Comparison of ENCODE assay signal across 1 cellular context in the genomic region with DNA sequence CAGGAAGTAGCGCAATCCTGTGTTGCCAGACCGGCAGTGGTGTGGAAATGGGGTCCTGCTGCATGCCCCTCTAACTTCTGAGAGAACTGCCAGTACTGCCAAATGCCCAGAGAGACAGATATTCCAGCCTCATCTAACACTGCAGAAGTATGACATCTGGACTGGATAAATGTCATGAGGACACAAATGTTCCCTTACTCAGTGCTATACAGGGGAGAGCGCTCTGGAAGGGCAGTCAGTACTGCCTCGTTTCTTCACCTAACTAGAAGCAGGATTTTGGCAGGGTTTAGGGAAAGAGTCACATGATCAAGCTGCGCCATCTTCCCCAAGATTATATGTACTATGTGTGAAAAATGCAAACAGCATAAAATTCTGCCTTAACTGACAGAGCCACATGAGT.
TF ChIP-seq lines count a peak whose summit lies in the region.

No MANE protein-coding gene starts in this region.

TF ChIP-seq in WTC11, 78 proteins besides CTCF, POLR2A, EP300 and RAD21 (continued from another document):
- TF ChIP-seq, protein P1, sequence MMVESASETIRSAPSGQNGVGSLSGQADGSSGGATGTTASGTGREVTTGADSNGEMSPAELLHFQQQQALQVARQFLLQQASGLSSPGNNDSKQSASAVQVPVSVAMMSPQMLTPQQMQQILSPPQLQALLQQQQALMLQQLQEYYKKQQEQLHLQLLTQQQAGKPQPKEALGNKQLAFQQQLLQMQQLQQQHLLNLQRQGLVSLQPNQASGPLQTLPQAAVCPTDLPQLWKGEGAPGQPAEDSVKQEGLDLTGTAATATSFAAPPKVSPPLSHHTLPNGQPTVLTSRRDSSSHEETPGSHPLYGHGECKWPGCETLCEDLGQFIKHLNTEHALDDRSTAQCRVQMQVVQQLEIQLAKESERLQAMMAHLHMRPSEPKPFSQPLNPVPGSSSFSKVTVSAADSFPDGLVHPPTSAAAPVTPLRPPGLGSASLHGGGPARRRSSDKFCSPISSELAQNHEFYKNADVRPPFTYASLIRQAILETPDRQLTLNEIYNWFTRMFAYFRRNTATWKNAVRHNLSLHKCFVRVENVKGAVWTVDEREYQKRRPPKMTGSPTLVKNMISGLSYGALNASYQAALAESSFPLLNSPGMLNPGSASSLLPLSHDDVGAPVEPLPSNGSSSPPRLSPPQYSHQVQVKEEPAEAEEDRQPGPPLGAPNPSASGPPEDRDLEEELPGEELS (CRISPR knock-in tag; IDR thresholded peaks at IDR 0.05), result no peak
- TF ChIP-seq, protein P2, sequence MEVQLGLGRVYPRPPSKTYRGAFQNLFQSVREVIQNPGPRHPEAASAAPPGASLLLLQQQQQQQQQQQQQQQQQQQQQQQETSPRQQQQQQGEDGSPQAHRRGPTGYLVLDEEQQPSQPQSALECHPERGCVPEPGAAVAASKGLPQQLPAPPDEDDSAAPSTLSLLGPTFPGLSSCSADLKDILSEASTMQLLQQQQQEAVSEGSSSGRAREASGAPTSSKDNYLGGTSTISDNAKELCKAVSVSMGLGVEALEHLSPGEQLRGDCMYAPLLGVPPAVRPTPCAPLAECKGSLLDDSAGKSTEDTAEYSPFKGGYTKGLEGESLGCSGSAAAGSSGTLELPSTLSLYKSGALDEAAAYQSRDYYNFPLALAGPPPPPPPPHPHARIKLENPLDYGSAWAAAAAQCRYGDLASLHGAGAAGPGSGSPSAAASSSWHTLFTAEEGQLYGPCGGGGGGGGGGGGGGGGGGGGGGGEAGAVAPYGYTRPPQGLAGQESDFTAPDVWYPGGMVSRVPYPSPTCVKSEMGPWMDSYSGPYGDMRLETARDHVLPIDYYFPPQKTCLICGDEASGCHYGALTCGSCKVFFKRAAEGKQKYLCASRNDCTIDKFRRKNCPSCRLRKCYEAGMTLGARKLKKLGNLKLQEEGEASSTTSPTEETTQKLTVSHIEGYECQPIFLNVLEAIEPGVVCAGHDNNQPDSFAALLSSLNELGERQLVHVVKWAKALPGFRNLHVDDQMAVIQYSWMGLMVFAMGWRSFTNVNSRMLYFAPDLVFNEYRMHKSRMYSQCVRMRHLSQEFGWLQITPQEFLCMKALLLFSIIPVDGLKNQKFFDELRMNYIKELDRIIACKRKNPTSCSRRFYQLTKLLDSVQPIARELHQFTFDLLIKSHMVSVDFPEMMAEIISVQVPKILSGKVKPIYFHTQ (CRISPR knock-in tag; IDR thresholded peaks at IDR 0.05), result no peak
- no peak for TF ChIP-seq TP53 (CRISPR knock-in tag; IDR thresholded peaks at IDR 0.05)
- TF ChIP-seq, protein P3, sequence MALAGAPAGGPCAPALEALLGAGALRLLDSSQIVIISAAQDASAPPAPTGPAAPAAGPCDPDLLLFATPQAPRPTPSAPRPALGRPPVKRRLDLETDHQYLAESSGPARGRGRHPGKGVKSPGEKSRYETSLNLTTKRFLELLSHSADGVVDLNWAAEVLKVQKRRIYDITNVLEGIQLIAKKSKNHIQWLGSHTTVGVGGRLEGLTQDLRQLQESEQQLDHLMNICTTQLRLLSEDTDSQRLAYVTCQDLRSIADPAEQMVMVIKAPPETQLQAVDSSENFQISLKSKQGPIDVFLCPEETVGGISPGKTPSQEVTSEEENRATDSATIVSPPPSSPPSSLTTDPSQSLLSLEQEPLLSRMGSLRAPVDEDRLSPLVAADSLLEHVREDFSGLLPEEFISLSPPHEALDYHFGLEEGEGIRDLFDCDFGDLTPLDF (CRISPR knock-in tag; IDR thresholded peaks at IDR 0.05), result no peak
